ENCODE assay signal across 1 cellular context in the genomic region with DNA sequence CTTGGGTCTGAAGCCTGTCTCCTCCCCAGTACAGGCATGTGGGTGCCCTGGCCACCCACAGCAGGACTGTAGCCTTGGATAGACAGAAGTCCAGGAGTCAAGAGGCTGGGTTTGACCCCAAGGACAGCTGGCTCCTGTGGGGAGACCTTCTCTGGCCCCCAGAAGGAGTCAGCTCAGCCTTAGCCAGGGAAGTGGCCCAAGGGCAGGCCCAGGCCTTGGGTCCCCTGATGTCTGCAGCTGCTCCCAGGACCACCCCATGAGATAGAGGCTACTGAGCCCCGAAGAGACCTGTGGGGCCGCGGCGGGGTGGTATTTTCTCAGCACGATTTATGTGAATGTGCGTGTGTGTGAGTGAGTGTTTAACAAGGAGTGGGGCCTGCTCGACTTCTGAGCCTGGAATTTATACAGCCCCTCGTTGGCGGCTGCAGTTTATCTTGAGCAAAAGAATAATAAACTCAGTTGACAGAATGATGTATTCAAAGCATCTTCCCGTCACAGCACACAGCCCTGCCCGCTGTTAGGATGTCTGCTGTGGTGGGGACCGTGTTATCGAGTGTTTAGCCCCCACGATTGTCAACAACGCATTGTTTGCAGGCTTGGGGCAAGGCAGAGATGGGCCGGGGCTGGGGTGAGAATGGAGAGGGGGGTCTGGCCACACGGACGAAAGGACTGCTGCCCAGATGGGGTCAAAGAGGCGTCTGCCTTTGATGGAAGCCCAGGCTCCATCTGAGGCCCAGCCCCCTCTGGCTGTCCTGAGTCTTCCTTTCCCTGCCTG.
TF ChIP-seq lines count a peak whose summit lies in the region.

No MANE protein-coding gene starts in this region.

TF ChIP-seq in H1, 55 proteins besides CTCF, POLR2A, EP300 and RAD21 (continued from another document):
- TF ChIP-seq BCL11A (IDR thresholded peaks at IDR 0.05; ENCODE audit: low read depth in 2 of 2, low read length in 2 of 2) (no peak), EGR1 (IDR thresholded peaks at IDR 0.05; ENCODE audit: borderline replicate concordance, low read depth, low read length) (no peak), SP2 (IDR thresholded peaks at IDR 0.05; ENCODE audit: low read length) (no peak), NANOG (IDR thresholded peaks at IDR 0.05; ENCODE audit: insufficient read depth, low read depth, low read length, poor library complexity, severe bottlenecking) (no peak), CBX5 (IDR thresholded peaks at IDR 0.05; ENCODE audit: low read depth, low read length) (no peak), MAFK (IDR thresholded peaks at IDR 0.05; ENCODE audit: low read depth, low read length) (no peak), POU5F1 (IDR thresholded peaks at IDR 0.05; ENCODE audit: low read depth, low read length) (no peak), CHD1 (IDR thresholded peaks at IDR 0.05; ENCODE audit: low read depth, low read length) (no peak), GTF2F1 (IDR thresholded peaks at IDR 0.05; ENCODE audit: borderline replicate concordance, low read depth, low read length) (no peak), TEAD4 (IDR thresholded peaks at IDR 0.05; ENCODE audit: low read depth, low read length) (no peak), HDAC2 (IDR thresholded peaks at IDR 0.05; ENCODE audit: borderline replicate concordance in 1 of 2, low read depth in 2 of 2, low read length in 2 of 2) (no peak), TBP (IDR thresholded peaks at IDR 0.05; ENCODE audit: low read depth, low read length) (no peak), RFX5 (IDR thresholded peaks at IDR 0.05; ENCODE audit: borderline replicate concordance, low read depth, low read length) (no peak)
- TF ChIP-seq, protein P1, sequence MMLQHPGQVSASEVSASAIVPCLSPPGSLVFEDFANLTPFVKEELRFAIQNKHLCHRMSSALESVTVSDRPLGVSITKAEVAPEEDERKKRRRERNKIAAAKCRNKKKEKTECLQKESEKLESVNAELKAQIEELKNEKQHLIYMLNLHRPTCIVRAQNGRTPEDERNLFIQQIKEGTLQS (IDR thresholded peaks at IDR 0.05; ENCODE audit: insufficient read depth, low read depth, low read length): no peak
- TF ChIP-seq, protein P2, sequence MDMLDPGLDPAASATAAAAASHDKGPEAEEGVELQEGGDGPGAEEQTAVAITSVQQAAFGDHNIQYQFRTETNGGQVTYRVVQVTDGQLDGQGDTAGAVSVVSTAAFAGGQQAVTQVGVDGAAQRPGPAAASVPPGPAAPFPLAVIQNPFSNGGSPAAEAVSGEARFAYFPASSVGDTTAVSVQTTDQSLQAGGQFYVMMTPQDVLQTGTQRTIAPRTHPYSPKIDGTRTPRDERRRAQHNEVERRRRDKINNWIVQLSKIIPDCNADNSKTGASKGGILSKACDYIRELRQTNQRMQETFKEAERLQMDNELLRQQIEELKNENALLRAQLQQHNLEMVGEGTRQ (IDR thresholded peaks at IDR 0.05; ENCODE audit: low read length): no peak
